1 cellular context compared by ENCODE assay signal in the genomic region with DNA sequence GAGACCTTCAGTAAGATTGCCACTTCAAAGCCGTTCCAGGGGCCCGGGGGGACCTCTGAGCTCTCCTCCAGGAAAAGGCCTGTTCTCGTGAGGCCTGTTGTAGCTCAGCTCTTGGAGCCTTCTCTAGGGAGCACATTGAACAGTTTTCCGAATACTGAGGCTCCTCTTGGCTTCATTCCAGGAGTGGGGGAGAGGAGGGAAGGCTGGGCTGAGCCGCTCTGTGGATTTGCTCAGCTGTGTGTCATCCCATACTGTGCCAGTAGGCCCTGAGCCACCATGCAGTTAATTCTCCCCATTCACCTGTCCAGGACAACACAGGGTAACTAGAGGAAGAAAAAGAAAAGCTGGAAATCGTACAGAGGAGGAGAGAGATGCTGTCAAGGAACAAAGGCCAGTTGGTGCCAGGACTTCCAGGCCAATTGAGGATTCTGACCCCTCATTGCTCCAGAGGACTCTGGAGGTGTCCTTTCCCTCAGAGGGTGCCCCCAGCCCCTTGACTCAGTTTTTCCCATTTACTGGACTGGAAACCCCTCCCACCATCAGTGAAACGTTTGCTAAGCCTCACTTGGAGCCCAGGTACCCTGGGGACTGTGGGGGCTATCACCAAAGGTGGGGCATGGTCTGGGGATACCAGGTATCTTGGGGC.
A peak's percentile ranks its signal among the peaks of the same experiment; 100 is the strongest.
TF ChIP-seq lines count a peak whose summit lies in the region.

No MANE protein-coding gene starts in this region.

TF ChIP-seq in HepG2, 621 proteins besides CTCF, POLR2A, EP300 and RAD21 (continued from another document and continues in another):
- TF ChIP-seq, protein P1, sequence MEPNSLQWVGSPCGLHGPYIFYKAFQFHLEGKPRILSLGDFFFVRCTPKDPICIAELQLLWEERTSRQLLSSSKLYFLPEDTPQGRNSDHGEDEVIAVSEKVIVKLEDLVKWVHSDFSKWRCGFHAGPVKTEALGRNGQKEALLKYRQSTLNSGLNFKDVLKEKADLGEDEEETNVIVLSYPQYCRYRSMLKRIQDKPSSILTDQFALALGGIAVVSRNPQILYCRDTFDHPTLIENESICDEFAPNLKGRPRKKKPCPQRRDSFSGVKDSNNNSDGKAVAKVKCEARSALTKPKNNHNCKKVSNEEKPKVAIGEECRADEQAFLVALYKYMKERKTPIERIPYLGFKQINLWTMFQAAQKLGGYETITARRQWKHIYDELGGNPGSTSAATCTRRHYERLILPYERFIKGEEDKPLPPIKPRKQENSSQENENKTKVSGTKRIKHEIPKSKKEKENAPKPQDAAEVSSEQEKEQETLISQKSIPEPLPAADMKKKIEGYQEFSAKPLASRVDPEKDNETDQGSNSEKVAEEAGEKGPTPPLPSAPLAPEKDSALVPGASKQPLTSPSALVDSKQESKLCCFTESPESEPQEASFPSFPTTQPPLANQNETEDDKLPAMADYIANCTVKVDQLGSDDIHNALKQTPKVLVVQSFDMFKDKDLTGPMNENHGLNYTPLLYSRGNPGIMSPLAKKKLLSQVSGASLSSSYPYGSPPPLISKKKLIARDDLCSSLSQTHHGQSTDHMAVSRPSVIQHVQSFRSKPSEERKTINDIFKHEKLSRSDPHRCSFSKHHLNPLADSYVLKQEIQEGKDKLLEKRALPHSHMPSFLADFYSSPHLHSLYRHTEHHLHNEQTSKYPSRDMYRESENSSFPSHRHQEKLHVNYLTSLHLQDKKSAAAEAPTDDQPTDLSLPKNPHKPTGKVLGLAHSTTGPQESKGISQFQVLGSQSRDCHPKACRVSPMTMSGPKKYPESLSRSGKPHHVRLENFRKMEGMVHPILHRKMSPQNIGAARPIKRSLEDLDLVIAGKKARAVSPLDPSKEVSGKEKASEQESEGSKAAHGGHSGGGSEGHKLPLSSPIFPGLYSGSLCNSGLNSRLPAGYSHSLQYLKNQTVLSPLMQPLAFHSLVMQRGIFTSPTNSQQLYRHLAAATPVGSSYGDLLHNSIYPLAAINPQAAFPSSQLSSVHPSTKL (CRISPR knock-in tag; IDR thresholded peaks at IDR 0.05): no peak
- TF ChIP-seq ZNF781 (CRISPR knock-in tag; IDR thresholded peaks at IDR 0.05; ENCODE audit: borderline replicate concordance, not compliant biosample characterization): no peak
- TF ChIP-seq, protein P2, sequence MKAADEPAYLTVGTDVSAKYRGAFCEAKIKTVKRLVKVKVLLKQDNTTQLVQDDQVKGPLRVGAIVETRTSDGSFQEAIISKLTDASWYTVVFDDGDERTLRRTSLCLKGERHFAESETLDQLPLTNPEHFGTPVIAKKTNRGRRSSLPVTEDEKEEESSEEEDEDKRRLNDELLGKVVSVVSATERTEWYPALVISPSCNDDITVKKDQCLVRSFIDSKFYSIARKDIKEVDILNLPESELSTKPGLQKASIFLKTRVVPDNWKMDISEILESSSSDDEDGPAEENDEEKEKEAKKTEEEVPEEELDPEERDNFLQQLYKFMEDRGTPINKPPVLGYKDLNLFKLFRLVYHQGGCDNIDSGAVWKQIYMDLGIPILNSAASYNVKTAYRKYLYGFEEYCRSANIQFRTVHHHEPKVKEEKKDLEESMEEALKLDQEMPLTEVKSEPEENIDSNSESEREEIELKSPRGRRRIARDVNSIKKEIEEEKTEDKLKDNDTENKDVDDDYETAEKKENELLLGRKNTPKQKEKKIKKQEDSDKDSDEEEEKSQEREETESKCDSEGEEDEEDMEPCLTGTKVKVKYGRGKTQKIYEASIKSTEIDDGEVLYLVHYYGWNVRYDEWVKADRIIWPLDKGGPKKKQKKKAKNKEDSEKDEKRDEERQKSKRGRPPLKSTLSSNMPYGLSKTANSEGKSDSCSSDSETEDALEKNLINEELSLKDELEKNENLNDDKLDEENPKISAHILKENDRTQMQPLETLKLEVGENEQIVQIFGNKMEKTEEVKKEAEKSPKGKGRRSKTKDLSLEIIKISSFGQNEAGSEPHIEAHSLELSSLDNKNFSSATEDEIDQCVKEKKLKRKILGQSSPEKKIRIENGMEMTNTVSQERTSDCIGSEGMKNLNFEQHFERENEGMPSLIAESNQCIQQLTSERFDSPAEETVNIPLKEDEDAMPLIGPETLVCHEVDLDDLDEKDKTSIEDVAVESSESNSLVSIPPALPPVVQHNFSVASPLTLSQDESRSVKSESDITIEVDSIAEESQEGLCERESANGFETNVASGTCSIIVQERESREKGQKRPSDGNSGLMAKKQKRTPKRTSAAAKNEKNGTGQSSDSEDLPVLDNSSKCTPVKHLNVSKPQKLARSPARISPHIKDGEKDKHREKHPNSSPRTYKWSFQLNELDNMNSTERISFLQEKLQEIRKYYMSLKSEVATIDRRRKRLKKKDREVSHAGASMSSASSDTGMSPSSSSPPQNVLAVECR (CRISPR knock-in tag; IDR thresholded peaks at IDR 0.05; ENCODE audit: borderline replicate concordance): no peak
- no peak for TF ChIP-seq ZNF337 (CRISPR knock-in tag; IDR thresholded peaks at IDR 0.05; ENCODE audit: borderline replicate concordance, low read depth)
- TF ChIP-seq FOXK2 (IDR thresholded peaks at IDR 0.05): no peak
- TF ChIP-seq FIP1L1 (IDR thresholded peaks at IDR 0.05; ENCODE audit: borderline replicate concordance, insufficient read depth, low read depth, low read length): no peak
- TF ChIP-seq ZNF569 (CRISPR knock-in tag; IDR thresholded peaks at IDR 0.05; ENCODE audit: borderline replicate concordance): no peak
- no peak for TF ChIP-seq NR2F2 (IDR thresholded peaks at IDR 0.05; ENCODE audit: borderline replicate concordance, low read depth)
- TF ChIP-seq FOXA1 (IDR thresholded peaks at IDR 0.05): no peak
- no peak for TF ChIP-seq FOXA1 (CRISPR knock-in tag; IDR thresholded peaks at IDR 0.05)
- TF ChIP-seq, protein P3, sequence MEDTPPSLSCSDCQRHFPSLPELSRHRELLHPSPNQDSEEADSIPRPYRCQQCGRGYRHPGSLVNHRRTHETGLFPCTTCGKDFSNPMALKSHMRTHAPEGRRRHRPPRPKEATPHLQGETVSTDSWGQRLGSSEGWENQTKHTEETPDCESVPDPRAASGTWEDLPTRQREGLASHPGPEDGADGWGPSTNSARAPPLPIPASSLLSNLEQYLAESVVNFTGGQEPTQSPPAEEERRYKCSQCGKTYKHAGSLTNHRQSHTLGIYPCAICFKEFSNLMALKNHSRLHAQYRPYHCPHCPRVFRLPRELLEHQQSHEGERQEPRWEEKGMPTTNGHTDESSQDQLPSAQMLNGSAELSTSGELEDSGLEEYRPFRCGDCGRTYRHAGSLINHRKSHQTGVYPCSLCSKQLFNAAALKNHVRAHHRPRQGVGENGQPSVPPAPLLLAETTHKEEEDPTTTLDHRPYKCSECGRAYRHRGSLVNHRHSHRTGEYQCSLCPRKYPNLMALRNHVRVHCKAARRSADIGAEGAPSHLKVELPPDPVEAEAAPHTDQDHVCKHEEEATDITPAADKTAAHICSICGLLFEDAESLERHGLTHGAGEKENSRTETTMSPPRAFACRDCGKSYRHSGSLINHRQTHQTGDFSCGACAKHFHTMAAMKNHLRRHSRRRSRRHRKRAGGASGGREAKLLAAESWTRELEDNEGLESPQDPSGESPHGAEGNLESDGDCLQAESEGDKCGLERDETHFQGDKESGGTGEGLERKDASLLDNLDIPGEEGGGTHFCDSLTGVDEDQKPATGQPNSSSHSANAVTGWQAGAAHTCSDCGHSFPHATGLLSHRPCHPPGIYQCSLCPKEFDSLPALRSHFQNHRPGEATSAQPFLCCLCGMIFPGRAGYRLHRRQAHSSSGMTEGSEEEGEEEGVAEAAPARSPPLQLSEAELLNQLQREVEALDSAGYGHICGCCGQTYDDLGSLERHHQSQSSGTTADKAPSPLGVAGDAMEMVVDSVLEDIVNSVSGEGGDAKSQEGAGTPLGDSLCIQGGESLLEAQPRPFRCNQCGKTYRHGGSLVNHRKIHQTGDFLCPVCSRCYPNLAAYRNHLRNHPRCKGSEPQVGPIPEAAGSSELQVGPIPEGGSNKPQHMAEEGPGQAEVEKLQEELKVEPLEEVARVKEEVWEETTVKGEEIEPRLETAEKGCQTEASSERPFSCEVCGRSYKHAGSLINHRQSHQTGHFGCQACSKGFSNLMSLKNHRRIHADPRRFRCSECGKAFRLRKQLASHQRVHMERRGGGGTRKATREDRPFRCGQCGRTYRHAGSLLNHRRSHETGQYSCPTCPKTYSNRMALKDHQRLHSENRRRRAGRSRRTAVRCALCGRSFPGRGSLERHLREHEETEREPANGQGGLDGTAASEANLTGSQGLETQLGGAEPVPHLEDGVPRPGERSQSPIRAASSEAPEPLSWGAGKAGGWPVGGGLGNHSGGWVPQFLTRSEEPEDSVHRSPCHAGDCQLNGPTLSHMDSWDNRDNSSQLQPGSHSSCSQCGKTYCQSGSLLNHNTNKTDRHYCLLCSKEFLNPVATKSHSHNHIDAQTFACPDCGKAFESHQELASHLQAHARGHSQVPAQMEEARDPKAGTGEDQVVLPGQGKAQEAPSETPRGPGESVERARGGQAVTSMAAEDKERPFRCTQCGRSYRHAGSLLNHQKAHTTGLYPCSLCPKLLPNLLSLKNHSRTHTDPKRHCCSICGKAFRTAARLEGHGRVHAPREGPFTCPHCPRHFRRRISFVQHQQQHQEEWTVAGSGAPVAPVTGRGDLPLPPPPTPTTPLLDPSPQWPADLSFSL (CRISPR knock-in tag; IDR thresholded peaks at IDR 0.05): no peak
- TF ChIP-seq, protein P4, sequence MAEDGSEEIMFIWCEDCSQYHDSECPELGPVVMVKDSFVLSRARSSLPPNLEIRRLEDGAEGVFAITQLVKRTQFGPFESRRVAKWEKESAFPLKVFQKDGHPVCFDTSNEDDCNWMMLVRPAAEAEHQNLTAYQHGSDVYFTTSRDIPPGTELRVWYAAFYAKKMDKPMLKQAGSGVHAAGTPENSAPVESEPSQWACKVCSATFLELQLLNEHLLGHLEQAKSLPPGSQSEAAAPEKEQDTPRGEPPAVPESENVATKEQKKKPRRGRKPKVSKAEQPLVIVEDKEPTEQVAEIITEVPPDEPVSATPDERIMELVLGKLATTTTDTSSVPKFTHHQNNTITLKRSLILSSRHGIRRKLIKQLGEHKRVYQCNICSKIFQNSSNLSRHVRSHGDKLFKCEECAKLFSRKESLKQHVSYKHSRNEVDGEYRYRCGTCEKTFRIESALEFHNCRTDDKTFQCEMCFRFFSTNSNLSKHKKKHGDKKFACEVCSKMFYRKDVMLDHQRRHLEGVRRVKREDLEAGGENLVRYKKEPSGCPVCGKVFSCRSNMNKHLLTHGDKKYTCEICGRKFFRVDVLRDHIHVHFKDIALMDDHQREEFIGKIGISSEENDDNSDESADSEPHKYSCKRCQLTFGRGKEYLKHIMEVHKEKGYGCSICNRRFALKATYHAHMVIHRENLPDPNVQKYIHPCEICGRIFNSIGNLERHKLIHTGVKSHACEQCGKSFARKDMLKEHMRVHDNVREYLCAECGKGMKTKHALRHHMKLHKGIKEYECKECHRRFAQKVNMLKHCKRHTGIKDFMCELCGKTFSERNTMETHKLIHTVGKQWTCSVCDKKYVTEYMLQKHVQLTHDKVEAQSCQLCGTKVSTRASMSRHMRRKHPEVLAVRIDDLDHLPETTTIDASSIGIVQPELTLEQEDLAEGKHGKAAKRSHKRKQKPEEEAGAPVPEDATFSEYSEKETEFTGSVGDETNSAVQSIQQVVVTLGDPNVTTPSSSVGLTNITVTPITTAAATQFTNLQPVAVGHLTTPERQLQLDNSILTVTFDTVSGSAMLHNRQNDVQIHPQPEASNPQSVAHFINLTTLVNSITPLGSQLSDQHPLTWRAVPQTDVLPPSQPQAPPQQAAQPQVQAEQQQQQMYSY (CRISPR knock-in tag; IDR thresholded peaks at IDR 0.05): no peak
- no peak for TF ChIP-seq ZSCAN31 (CRISPR knock-in tag; IDR thresholded peaks at IDR 0.05; ENCODE audit: low read depth)
- TF ChIP-seq, protein P5, sequence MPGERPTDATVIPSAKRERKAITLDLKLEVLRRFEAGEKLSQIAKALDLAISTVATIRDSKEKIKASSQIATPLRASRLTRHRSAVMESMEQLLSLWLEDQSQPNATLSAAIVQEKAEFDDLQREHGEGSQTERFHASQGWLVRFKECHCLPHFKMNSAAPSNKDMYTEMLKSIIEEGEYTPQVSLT (CRISPR knock-in tag; IDR thresholded peaks at IDR 0.05; ENCODE audit: borderline replicate concordance, low read depth): no peak
- TF ChIP-seq, protein P6, sequence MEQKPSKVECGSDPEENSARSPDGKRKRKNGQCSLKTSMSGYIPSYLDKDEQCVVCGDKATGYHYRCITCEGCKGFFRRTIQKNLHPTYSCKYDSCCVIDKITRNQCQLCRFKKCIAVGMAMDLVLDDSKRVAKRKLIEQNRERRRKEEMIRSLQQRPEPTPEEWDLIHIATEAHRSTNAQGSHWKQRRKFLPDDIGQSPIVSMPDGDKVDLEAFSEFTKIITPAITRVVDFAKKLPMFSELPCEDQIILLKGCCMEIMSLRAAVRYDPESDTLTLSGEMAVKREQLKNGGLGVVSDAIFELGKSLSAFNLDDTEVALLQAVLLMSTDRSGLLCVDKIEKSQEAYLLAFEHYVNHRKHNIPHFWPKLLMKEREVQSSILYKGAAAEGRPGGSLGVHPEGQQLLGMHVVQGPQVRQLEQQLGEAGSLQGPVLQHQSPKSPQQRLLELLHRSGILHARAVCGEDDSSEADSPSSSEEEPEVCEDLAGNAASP (CRISPR knock-in tag; IDR thresholded peaks at IDR 0.05; ENCODE audit: borderline replicate concordance): no peak
- TF ChIP-seq, protein P7, sequence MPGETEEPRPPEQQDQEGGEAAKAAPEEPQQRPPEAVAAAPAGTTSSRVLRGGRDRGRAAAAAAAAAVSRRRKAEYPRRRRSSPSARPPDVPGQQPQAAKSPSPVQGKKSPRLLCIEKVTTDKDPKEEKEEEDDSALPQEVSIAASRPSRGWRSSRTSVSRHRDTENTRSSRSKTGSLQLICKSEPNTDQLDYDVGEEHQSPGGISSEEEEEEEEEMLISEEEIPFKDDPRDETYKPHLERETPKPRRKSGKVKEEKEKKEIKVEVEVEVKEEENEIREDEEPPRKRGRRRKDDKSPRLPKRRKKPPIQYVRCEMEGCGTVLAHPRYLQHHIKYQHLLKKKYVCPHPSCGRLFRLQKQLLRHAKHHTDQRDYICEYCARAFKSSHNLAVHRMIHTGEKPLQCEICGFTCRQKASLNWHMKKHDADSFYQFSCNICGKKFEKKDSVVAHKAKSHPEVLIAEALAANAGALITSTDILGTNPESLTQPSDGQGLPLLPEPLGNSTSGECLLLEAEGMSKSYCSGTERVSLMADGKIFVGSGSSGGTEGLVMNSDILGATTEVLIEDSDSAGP (CRISPR knock-in tag; IDR thresholded peaks at IDR 0.05; ENCODE audit: borderline replicate concordance): 0 out of 2 replicates have a peak, but pooled peaks have one; percentile 45
- TF ChIP-seq, protein P8, sequence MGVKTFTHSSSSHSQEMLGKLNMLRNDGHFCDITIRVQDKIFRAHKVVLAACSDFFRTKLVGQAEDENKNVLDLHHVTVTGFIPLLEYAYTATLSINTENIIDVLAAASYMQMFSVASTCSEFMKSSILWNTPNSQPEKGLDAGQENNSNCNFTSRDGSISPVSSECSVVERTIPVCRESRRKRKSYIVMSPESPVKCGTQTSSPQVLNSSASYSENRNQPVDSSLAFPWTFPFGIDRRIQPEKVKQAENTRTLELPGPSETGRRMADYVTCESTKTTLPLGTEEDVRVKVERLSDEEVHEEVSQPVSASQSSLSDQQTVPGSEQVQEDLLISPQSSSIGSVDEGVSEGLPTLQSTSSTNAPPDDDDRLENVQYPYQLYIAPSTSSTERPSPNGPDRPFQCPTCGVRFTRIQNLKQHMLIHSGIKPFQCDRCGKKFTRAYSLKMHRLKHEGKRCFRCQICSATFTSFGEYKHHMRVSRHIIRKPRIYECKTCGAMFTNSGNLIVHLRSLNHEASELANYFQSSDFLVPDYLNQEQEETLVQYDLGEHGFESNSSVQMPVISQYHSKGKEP (CRISPR knock-in tag; IDR thresholded peaks at IDR 0.05): no peak
- TF ChIP-seq CHD4 (IDR thresholded peaks at IDR 0.05; ENCODE audit: borderline replicate concordance, low read length): no peak
- TF ChIP-seq MED8 (CRISPR knock-in tag; IDR thresholded peaks at IDR 0.05; ENCODE audit: insufficient replicate concordance): no peak
- TF ChIP-seq, protein P9, sequence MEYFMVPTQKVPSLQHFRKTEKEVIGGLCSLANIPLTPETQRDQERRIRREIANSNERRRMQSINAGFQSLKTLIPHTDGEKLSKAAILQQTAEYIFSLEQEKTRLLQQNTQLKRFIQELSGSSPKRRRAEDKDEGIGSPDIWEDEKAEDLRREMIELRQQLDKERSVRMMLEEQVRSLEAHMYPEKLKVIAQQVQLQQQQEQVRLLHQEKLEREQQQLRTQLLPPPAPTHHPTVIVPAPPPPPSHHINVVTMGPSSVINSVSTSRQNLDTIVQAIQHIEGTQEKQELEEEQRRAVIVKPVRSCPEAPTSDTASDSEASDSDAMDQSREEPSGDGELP (IDR thresholded peaks at IDR 0.05; ENCODE audit: borderline replicate concordance, low read depth): 0 out of 2 replicates have a peak, but pooled peaks have one; percentile 19
- no peak for TF ChIP-seq SSRP1 (CRISPR knock-in tag; IDR thresholded peaks at IDR 0.05)
- TF ChIP-seq ARNT (IDR thresholded peaks at IDR 0.05): no peak
